ENCODE assay signal across 17 cellular contexts in the genomic region with DNA sequence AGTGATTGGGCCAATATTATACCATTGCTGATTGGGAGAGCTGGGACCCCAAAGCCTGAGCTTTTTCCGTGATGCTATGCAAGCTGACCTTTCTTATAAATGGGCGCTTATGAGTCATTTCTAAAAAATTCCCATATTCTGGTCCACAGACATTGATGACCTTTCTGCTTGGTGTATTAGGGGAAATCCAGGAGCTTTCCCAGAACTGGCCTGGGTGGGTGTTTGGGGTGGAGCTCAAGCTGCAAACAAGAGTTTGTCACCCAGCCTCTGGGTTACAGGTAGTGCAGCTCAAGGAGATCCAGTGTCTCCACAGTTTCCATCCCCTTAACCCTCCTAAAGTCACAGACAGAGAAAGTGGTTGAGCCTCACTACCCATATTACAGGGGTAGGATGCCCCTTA.
DNase-seq lines count a peak whose midpoint lies in the region; ATAC-seq and TF ChIP-seq lines count a peak whose summit lies in the region.
"Had no signal": no experiment of that assay in that cellular context is flagged by ENCODE, and none has a peak within 500 bp of the region (broad histone marks: within the 10 kb centered on the region; RNA-seq: fewer than 3 reads in every experiment).

No MANE protein-coding gene starts in this region.

- H3K27ac Mint-ChIP-seq in stimulated activated effector memory CD8-positive, alpha-beta T cell treated with anti-CD3 and anti-CD28 coated beads, Interleukin-12 subunit alpha, Interleukin-12 subunit beta, amount 100 ng/mL, for 72 hours = no peak overlapping the region
- H3K27ac Mint-ChIP-seq: naive thymus-derived CD4-positive, alpha-beta T cell had no signal

- ATAC-seq in IMR-90 (ENCODE audit: low read depth) (no peak; the same call in 1 of the 2 replicates), HG02973 (IDR thresholded peaks at IDR 0.05; ENCODE audit: unreplicated experiment) (no peak)
- ATAC-seq in stimulated activated effector memory CD8-positive, alpha-beta T cell treated with anti-CD3 and anti-CD28 coated beads, Interleukin-12 subunit alpha, Interleukin-12 subunit beta, amount 100 ng/mL, for 72 hours = no peak
- ATAC-seq: naive thymus-derived CD4-positive, alpha-beta T cell; Right ventricle myocardium inferior had no signal

- no peak overlapping the region for H3K4me3 ChIP-seq in IMR-90 (ENCODE audit: insufficient read depth, low read depth, low read length)
- H3K4me3 ChIP-seq in choroid plexus epithelial cell (ENCODE audit: low read depth, low read length) = no peak overlapping the region
- H3K4me3 ChIP-seq: lung, skin epidermis had no signal

- H2BK120ac ChIP-seq in IMR-90 (ENCODE audit: low read depth, low read length) = 0 out of 2 replicates have a peak overlapping the region, but pooled peaks have one; percentile 24

- H2AK5ac ChIP-seq in IMR-90 (ENCODE audit: low read depth, low read length) = no peak overlapping the region

- no peaks in the 10 kb centered on the region for H3K27me3 ChIP-seq in IMR-90 (ENCODE audit: control insufficient read depth, insufficient read depth, low read length)

- 0 out of 2 replicates have a peak, but pooled peaks cover 4% of the 10 kb centered on the region for H3K9me1 ChIP-seq in IMR-90 (ENCODE audit: insufficient read depth, low read length)

- H3K4me2 ChIP-seq in IMR-90 (ENCODE audit: low read depth, low read length) = no peak overlapping the region

- no peaks in the 10 kb centered on the region for H3K36me3 ChIP-seq in IMR-90 (ENCODE audit: control insufficient read depth, insufficient read depth, low read length)

- H4K8ac ChIP-seq in IMR-90 (ENCODE audit: low read depth in 2 of 2, low read length in 2 of 2) = no peak overlapping the region

- POLR2A ChIA-PET in IMR-90 (lab: Charles Lee; ENCODE audit: unreplicated experiment) = no interaction called here

- H3K4ac ChIP-seq in IMR-90 (ENCODE audit: low read depth, low read length) = peak overlapping the region; percentile 40

- no CpG with 5 or more reads among the region's 2 CpGs for WGBS in IMR-90 (ENCODE audit: extremely low coverage in 2 of 2, insufficient read length in 1 of 2), 2 experiments

- peaks cover 10% of the 10 kb centered on the region; the same call in 1 of the 2 replicates for H3K4me1 ChIP-seq in IMR-90 (ENCODE audit: control insufficient read depth, insufficient read depth, low read length)

- no peak overlapping the region for H4K91ac ChIP-seq in IMR-90 (ENCODE audit: insufficient read depth, low read depth, low read length)

- H3K9ac ChIP-seq in IMR-90 (ENCODE audit: low read depth, low read length) = no peak overlapping the region

- peak overlapping the region; percentile 44; the same call in 1 of the 2 replicates for H3K14ac ChIP-seq in IMR-90 (replicated peaks; ENCODE audit: low read depth, low read length)

- H3K36me3 Mint-ChIP-seq in stimulated activated effector memory CD8-positive, alpha-beta T cell treated with anti-CD3 and anti-CD28 coated beads, Interleukin-12 subunit alpha, Interleukin-12 subunit beta, amount 100 ng/mL, for 72 hours = no peaks in the 10 kb centered on the region
- H3K36me3 Mint-ChIP-seq: CD8-positive, alpha-beta memory T cell had no signal

- DNase-seq in activated CD4-positive, alpha-beta T cell treated with anti-CD3 and anti-CD28 coated beads for 48 hours = peak; percentile 43
- DNase-seq in activated CD4-positive, alpha-beta T cell treated with anti-CD3 and anti-CD28 coated beads for 4 hours = no peak
- peak; percentile 30 for DNase-seq in IMR-90
- DNase-seq in choroid plexus epithelial cell (ENCODE audit: low read depth) = peak; percentile 18
- no peak for DNase-seq in stimulated activated effector memory CD8-positive, alpha-beta T cell treated with anti-CD3 and anti-CD28 coated beads, Interleukin-12 subunit alpha, Interleukin-12 subunit beta, amount 100 ng/mL, for 72 hours (ENCODE audit: low spot score in 2 of 2)
- no peak for DNase-seq in D341Med (ENCODE audit: low spot score)
- DNase-seq in AG08396 (ENCODE audit: low spot score) = no peak
- DNase-seq: amygdala; CD8-positive, alpha-beta memory T cell; NCI-H1694 treated with DMSO at 0.1 percent for 48 hours; NCI-H446 treated with DMSO at 0.1 percent for 48 hours; stimulated activated naive CD4-positive, alpha-beta T cell had no signal

- no peak overlapping the region for H2BK20ac ChIP-seq in IMR-90 (ENCODE audit: low read depth, low read length)

- BruUV-seq in IMR-90 (replicated peaks; lab: Mats Ljungman, UMichigan) = no TSS peak

- no peak overlapping the region for H2AK9ac ChIP-seq in IMR-90 (replicated peaks; ENCODE audit: low read depth, low read length, poor library complexity)

- TF ChIP-seq CTCF in IMR-90 (conservative IDR thresholded peaks at IDR 0.05; ENCODE audit: low read depth, low read length) (no peak), choroid plexus epithelial cell (conservative IDR thresholded peaks at IDR 0.05; ENCODE audit: low read depth, low read length) (no peak)

- no peaks in the 10 kb centered on the region for H3K9me3 ChIP-seq in IMR-90 (ENCODE audit: control insufficient read depth, insufficient read depth, low read length)

- no peak overlapping the region for H2BK15ac ChIP-seq in IMR-90 (ENCODE audit: low read depth, low read length)

- no peaks in the 10 kb centered on the region for H4K20me1 ChIP-seq in IMR-90 (ENCODE audit: insufficient read depth, low read length)

- H3K79me1 ChIP-seq in IMR-90 (ENCODE audit: low read depth in 1 of 2, low read length in 2 of 2) = no peaks in the 10 kb centered on the region

- peaks cover 22% of the 10 kb centered on the region for H3K4me1 Mint-ChIP-seq in stimulated activated effector memory CD8-positive, alpha-beta T cell treated with anti-CD3 and anti-CD28 coated beads, Interleukin-12 subunit alpha, Interleukin-12 subunit beta, amount 100 ng/mL, for 72 hours

- H3K4me3 Mint-ChIP-seq in stimulated activated effector memory CD8-positive, alpha-beta T cell treated with anti-CD3 and anti-CD28 coated beads, Interleukin-12 subunit alpha, Interleukin-12 subunit beta, amount 100 ng/mL, for 72 hours = peak overlapping the region; percentile 4
- H3K4me3 Mint-ChIP-seq: CD8-positive, alpha-beta memory T cell; naive thymus-derived CD4-positive, alpha-beta T cell had no signal

- no peaks in the 10 kb centered on the region for H3K9me3 Mint-ChIP-seq in stimulated activated effector memory CD8-positive, alpha-beta T cell treated with anti-CD3 and anti-CD28 coated beads, Interleukin-12 subunit alpha, Interleukin-12 subunit beta, amount 100 ng/mL, for 72 hours
- H3K9me3 Mint-ChIP-seq: CD8-positive, alpha-beta memory T cell; naive thymus-derived CD4-positive, alpha-beta T cell had no signal

- intact Hi-C loops in IMR-90 (cut with micrococcal nuclease) = no loop called here

- H3K18ac ChIP-seq in IMR-90 (ENCODE audit: low read depth, low read length) = no peak overlapping the region

- TF ChIP-seq RAD21 in IMR-90 (IDR thresholded peaks at IDR 0.05; ENCODE audit: low read length) = no peak

- no peak overlapping the region for H3K56ac ChIP-seq in IMR-90 (ENCODE audit: extremely low read depth, insufficient read depth, low read length)

- no peak overlapping the region for H2BK5ac ChIP-seq in IMR-90 (ENCODE audit: low read depth, low read length, poor library complexity, severe bottlenecking)

- dilution Hi-C loops in IMR-90 (cut with HindIII; ENCODE audit: low sequenced_read_pairs, unreplicated experiment) = no loop called here

- no peak for TF ChIP-seq POLR2A in IMR-90 (IDR thresholded peaks at IDR 0.05; ENCODE audit: low read depth, low read length)

- CTCF ChIA-PET in IMR-90 (lab: Yijun Ruan, JAX) = interaction anchor here (0.7 to 1.1 kb wide), 2 partner anchors 11 to 81 kb away, joined by 3 to 4 read pairs; no protein-coding TSS in a partner anchor

- no peak overlapping the region for H4K5ac ChIP-seq in IMR-90 (ENCODE audit: low read depth, low read length)

- H3K23ac ChIP-seq in IMR-90 (ENCODE audit: low read depth, low read length) = no peak overlapping the region

- in situ Hi-C loops in IMR-90 (cut with MboI; ENCODE audit: low sequenced_read_pairs) = loop anchor here (25.0 kb wide), 1 partner anchor 845 kb away; no protein-coding TSS in a partner anchor

- H2AFZ ChIP-seq in IMR-90 (replicated peaks; ENCODE audit: low read length, poor library complexity) = no peak overlapping the region

- H3K27ac ChIP-seq in IMR-90 (ENCODE audit: insufficient read depth, low read length) = no peak overlapping the region

TF ChIP-seq in IMR-90, 13 proteins besides CTCF, POLR2A, EP300 and RAD21:
- TF ChIP-seq BHLHE40 (IDR thresholded peaks at IDR 0.05; ENCODE audit: low read depth, low read length) (no peak), FOS (IDR thresholded peaks at IDR 0.05; ENCODE audit: low read depth, low read length) (no peak), SMC3 (IDR thresholded peaks at IDR 0.05; ENCODE audit: low read depth, low read length) (no peak), MAFK (IDR thresholded peaks at IDR 0.05; ENCODE audit: low read depth, low read length) (no peak), CEBPB (IDR thresholded peaks at IDR 0.05; ENCODE audit: low read depth, low read length) (no peak), MXI1 (IDR thresholded peaks at IDR 0.05; ENCODE audit: borderline replicate concordance, low read depth, low read length) (no peak), NFE2L2 (IDR thresholded peaks at IDR 0.05; ENCODE audit: low read depth, low read length) (no peak), RFX5 (IDR thresholded peaks at IDR 0.05; ENCODE audit: low read depth, low read length) (no peak), CHD1 (IDR thresholded peaks at IDR 0.05; ENCODE audit: low read depth, low read length) (no peak)
- TF ChIP-seq, protein P1, sequence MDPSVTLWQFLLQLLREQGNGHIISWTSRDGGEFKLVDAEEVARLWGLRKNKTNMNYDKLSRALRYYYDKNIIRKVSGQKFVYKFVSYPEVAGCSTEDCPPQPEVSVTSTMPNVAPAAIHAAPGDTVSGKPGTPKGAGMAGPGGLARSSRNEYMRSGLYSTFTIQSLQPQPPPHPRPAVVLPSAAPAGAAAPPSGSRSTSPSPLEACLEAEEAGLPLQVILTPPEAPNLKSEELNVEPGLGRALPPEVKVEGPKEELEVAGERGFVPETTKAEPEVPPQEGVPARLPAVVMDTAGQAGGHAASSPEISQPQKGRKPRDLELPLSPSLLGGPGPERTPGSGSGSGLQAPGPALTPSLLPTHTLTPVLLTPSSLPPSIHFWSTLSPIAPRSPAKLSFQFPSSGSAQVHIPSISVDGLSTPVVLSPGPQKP (IDR thresholded peaks at IDR 0.05; ENCODE audit: borderline replicate concordance, low read depth, low read length) = no peak
- TF ChIP-seq, protein P2, sequence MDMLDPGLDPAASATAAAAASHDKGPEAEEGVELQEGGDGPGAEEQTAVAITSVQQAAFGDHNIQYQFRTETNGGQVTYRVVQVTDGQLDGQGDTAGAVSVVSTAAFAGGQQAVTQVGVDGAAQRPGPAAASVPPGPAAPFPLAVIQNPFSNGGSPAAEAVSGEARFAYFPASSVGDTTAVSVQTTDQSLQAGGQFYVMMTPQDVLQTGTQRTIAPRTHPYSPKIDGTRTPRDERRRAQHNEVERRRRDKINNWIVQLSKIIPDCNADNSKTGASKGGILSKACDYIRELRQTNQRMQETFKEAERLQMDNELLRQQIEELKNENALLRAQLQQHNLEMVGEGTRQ (IDR thresholded peaks at IDR 0.05; ENCODE audit: low read depth, low read length) = no peak

Comparison
In these comparisons a context has a peak if more than half of its experiments do, and no peak if none do; other contexts are left out.
1. DNase-seq: peak in activated CD4-positive, alpha-beta T cell treated with anti-CD3 and anti-CD28 coated beads for 48 hours (single experiment), IMR-90 (single experiment) and choroid plexus epithelial cell (single experiment); none in activated CD4-positive, alpha-beta T cell treated with anti-CD3 and anti-CD28 coated beads for 4 hours (0 of 2), stimulated activated effector memory CD8-positive, alpha-beta T cell treated with anti-CD3 and anti-CD28 coated beads, Interleukin-12 subunit alpha, Interleukin-12 subunit beta, amount 100 ng/mL, for 72 hours (0 of 2), D341Med (single experiment) and AG08396 (single experiment).